In genomic region chr1:58815069-58815679, GRCh38 we compare ENCODE assay signal across 8 cellular contexts. TPM values are rescaled to one million over a fixed set of nuclear protein-coding genes. Genes with fewer than 3 reads are reported as not detected.
DNase-seq lines count a peak whose midpoint lies in the region; FAIRE-seq and TF ChIP-seq lines count a peak whose summit lies in the region.

No MANE protein-coding gene starts in this region.

- H3K23ac ChIP-seq in H1 (ENCODE audit: insufficient read length): no peak overlapping the region
- H3K23ac ChIP-seq in mesendoderm (ENCODE audit: low read length): no peak overlapping the region

- no peak for TF ChIP-seq EP300 in H1 (IDR thresholded peaks at IDR 0.05; ENCODE audit: borderline replicate concordance in 1 of 2, low read depth in 2 of 2, low read length in 2 of 2)

- H3K18ac ChIP-seq in H1 (ENCODE audit: extremely low read depth, low read length) (peak overlapping the region; percentile 65; the same call in 1 of the 2 replicates), mesendoderm (ENCODE audit: low read length) (peak overlapping the region; percentile 82)

- no peak for TF ChIP-seq RAD21 in H1 (IDR thresholded peaks at IDR 0.05 in 1 of 2, conservative IDR thresholded peaks at IDR 0.05 in 1 of 2; ENCODE audit: low read depth in 2 of 2, low read length in 2 of 2)

- H2BK12ac ChIP-seq in H1 (ENCODE audit: low read depth, low read length): peak overlapping the region; percentile 96

- FAIRE-seq in H54 (lab: Jason Lieb, UNC): peak; percentile 30
- FAIRE-seq in H1 (lab: Jason Lieb, UNC): no peak

- CTCF ChIA-PET in H1 (lab: Charles Lee; ENCODE audit: partially characterized antibody): interaction anchor here (1.1 to 1.7 kb wide), 4 partner anchors 11 to 885 kb away, joined by 3 to 5 read pairs (median 4); partner anchors contain the start of gene JUN

- H3K79me1 ChIP-seq in H1 (ENCODE audit: low read depth, low read length) (no peaks in the 10 kb centered on the region), mesendoderm (ENCODE audit: low read length) (no peaks in the 10 kb centered on the region)

- peaks cover 12% of the 10 kb centered on the region for H3K23me2 ChIP-seq in H1 (ENCODE audit: low read depth, low read length)

- H4K20me1 ChIP-seq in H1 (replicated peaks in 1 of 2; ENCODE audit: control insufficient read depth in 1 of 2, insufficient read depth in 2 of 2, low read length in 2 of 2): no peaks in the 10 kb centered on the region

- H3K79me2 ChIP-seq in H1 (ENCODE audit: control insufficient read depth in 1 of 2, insufficient read depth in 2 of 2, low read length in 2 of 2): no peaks in the 10 kb centered on the region
- H3K79me2 ChIP-seq in mesendoderm (ENCODE audit: control insufficient read depth, insufficient read depth, low read length): no peaks in the 10 kb centered on the region

- H3K4me1 ChIP-seq in H1 (replicated peaks in 1 of 4; ENCODE audit: control insufficient read depth in 3 of 4, insufficient read depth in 4 of 4, low read length in 3 of 4) (peaks cover 6 to 12% (median 6%) of the 10 kb centered on the region in 4 experiments; a peak in 5 of 7 replicates), mesendoderm (ENCODE audit: control insufficient read depth, low read depth, low read length) (peaks cover 2% of the 10 kb centered on the region)

- peak overlapping the region; percentile 60; the same call in 1 of the 2 replicates for H2AFZ ChIP-seq in H1 (ENCODE audit: low read length)

- peaks cover 0 to 22% (median 14%) of the 10 kb centered on the region in 4 experiments; a peak in 6 of 7 replicates for H3K27me3 ChIP-seq in H1 (replicated peaks in 1 of 4; ENCODE audit: control insufficient read depth in 3 of 4, extremely low read depth in 1 of 4, insufficient read depth in 3 of 4, low read length in 3 of 4)
- no peaks in the 10 kb centered on the region for H3K27me3 ChIP-seq in mesendoderm (ENCODE audit: insufficient read depth, low read length, poor library complexity)

- H3K27ac ChIP-seq in H1 (ENCODE audit: low read depth, low read length): no peak overlapping the region
- peak overlapping the region; percentile 68 for H3K27ac ChIP-seq in mesendoderm (ENCODE audit: low read depth, low read length)

- H3K9ac ChIP-seq in H1 (replicated peaks in 1 of 4; ENCODE audit: extremely low read depth in 1 of 4, low read depth in 3 of 4, low read length in 3 of 4): no peak overlapping the region; a peak in 1 of 7 replicates
- H3K9ac ChIP-seq in mesendoderm (ENCODE audit: low read length): peak overlapping the region; percentile 75

- no peak overlapping the region for H3K14ac ChIP-seq in H1 (ENCODE audit: insufficient read length)

- H4K8ac ChIP-seq in H1 (ENCODE audit: extremely low read depth, insufficient read depth, low read length): peak overlapping the region; percentile 79
- H4K8ac ChIP-seq in mesendoderm (ENCODE audit: low read depth, low read length): peak overlapping the region; percentile 58

- H3K4ac ChIP-seq in H1 (replicated peaks; ENCODE audit: insufficient read length, low read depth, low read length) (no peak overlapping the region), mesendoderm (ENCODE audit: low read depth, low read length) (no peak overlapping the region)

- H2BK20ac ChIP-seq in H1 (ENCODE audit: low read length): no peak overlapping the region

- 5% methylated on average over 34 of the region's 36 CpGs; no CpG with 5 or more reads in 1 of the 2 experiments for WGBS in H1 (ENCODE audit: extremely low coverage in 1 of 2, insufficient coverage in 1 of 2, insufficient read length in 1 of 2, insufficient replicate concordance in 2 of 2, low coverage in 1 of 2, low lambda C conversion rate in 2 of 2, missing lambda C conversion rate in 1 of 2), 2 experiments
- no CpG with 5 or more reads among the region's 36 CpGs for WGBS in mesendoderm (ENCODE audit: extremely low coverage, insufficient coverage, low lambda C conversion rate)

- DNase-seq in GM03348 (ENCODE audit: low spot score): peak; percentile 91
- peak; percentile 74 for DNase-seq in H54 (ENCODE audit: insufficient read length, low spot score)
- DNase-seq in LNCaP clone FGC (ENCODE audit: low read depth): no peak
- DNase-seq in activated CD4-positive, alpha-beta T cell treated with anti-CD3 and anti-CD28 coated beads, Interleukin-2, amount 50 U/mL, for 48 hours: peak; percentile 62 to 76
- peak; percentile 51 to 70 for DNase-seq in H1 (ENCODE audit: low read depth in 1 of 2, low spot score in 2 of 2)
- peak; percentile 96 for DNase-seq in mesendoderm
- DNase-seq in stimulated activated CD8-positive, alpha-beta memory T cell treated with anti-CD3 and anti-CD28 coated beads, Interleukin-4, amount 100 ng/mL, for 48 hours: peak; percentile 77
- DNase-seq in NCI-H1694 treated with DMSO at 0.1 percent for 48 hours (lab: John Stamatoyannopoulos, UW): no peak

- TF ChIP-seq POLR2A in H54 (IDR thresholded peaks at IDR 0.05; ENCODE audit: low read depth, low read length): peak; percentile 54
- peak in 1 of 2 experiments; percentile 25; a peak in 2 of 3 replicates for TF ChIP-seq POLR2A in H1 (IDR thresholded peaks at IDR 0.05; ENCODE audit: control extremely low read depth in 1 of 2, low read depth in 2 of 2, low read length in 2 of 2)

- H2BK5ac ChIP-seq in H1 (ENCODE audit: low read depth, low read length) (no peak overlapping the region), mesendoderm (ENCODE audit: low read length) (no peak overlapping the region)

- H3K4me2 ChIP-seq in H1 (ENCODE audit: insufficient read depth in 1 of 2, low read depth in 2 of 2, low read length in 2 of 2) (peak overlapping the region; percentile 82 to 84), mesendoderm (ENCODE audit: low read length) (peak overlapping the region; percentile 83)

- H2AK5ac ChIP-seq in H1 (ENCODE audit: low read depth, low read length) (no peak overlapping the region), mesendoderm (ENCODE audit: low read length) (no peak overlapping the region)

- no peak overlapping the region for H4K5ac ChIP-seq in H1 (ENCODE audit: insufficient read length, low read depth, low read length)
- H4K5ac ChIP-seq in mesendoderm (ENCODE audit: low read length): peak overlapping the region; percentile 23

- H3K4me3 ChIP-seq in LNCaP clone FGC (ENCODE audit: low read depth, low read length): peak overlapping the region; percentile 57
- H3K4me3 ChIP-seq in H1 (ENCODE audit: extremely low read depth in 1 of 4, insufficient read depth in 2 of 4, low read depth in 3 of 4, low read length in 4 of 4): peak overlapping the region; percentile 37 to 70 (median 59)
- H3K4me3 ChIP-seq in mesendoderm (ENCODE audit: low read length): peak overlapping the region; percentile 20

- POLR2A ChIA-PET in H1 (lab: Charles Lee; ENCODE audit: partially characterized antibody): interaction anchor here (1.0 kb wide), 1 partner anchor 31 kb away, joined by 8 read pairs; the partner anchor contains the start of gene JUN

- H2BK15ac ChIP-seq in H1 (ENCODE audit: low read length) (no peak overlapping the region; the same call in 1 of the 2 replicates), mesendoderm (replicated peaks; ENCODE audit: low read depth) (no peak overlapping the region)

- H2BK120ac ChIP-seq in H1 (replicated peaks; ENCODE audit: low read depth, low read length) (no peak overlapping the region), mesendoderm (ENCODE audit: low read depth, low read length) (no peak overlapping the region)

- H4K91ac ChIP-seq in H1 (replicated peaks; ENCODE audit: insufficient read length, low read length): peak overlapping the region; percentile 62

- H3K56ac ChIP-seq in H1 (replicated peaks; ENCODE audit: insufficient read length, low read depth, low read length) (no peak overlapping the region), mesendoderm (ENCODE audit: low read length) (peak overlapping the region; percentile 89)

- H3K36me3 ChIP-seq in H1 (ENCODE audit: control insufficient read depth in 2 of 4, insufficient read depth in 4 of 4, low read length in 3 of 4): no peaks in the 10 kb centered on the region
- no peaks in the 10 kb centered on the region for H3K36me3 ChIP-seq in mesendoderm (ENCODE audit: control insufficient read depth, insufficient read depth, low read length)

- TF ChIP-seq CTCF in LNCaP clone FGC (IDR thresholded peaks at IDR 0.05; ENCODE audit: control insufficient read depth, extremely low read depth, insufficient read depth) (no peak), H1 (IDR thresholded peaks at IDR 0.05; ENCODE audit: control extremely low read depth in 1 of 3, insufficient read depth in 1 of 3, low read depth in 1 of 3, low read length in 3 of 3) (no peak)

- H3K9me3 ChIP-seq in H1 (ENCODE audit: insufficient read depth in 2 of 2, low read depth in 1 of 2, low read length in 1 of 2): no peaks in the 10 kb centered on the region

TF ChIP-seq in H1, 55 proteins besides CTCF, POLR2A, EP300 and RAD21 (continues in another document):
- TF ChIP-seq HDAC2 (IDR thresholded peaks at IDR 0.05; ENCODE audit: borderline replicate concordance in 1 of 2, low read depth in 2 of 2, low read length in 2 of 2) (no peak), CBX8 (IDR thresholded peaks at IDR 0.05; ENCODE audit: borderline replicate concordance, low read depth, low read length) (no peak), TEAD4 (IDR thresholded peaks at IDR 0.05; ENCODE audit: low read depth, low read length) (peak; percentile 50; the same call in 1 of the 2 replicates), EGR1 (IDR thresholded peaks at IDR 0.05; ENCODE audit: borderline replicate concordance, low read depth, low read length) (0 out of 2 replicates have a peak, but pooled peaks have one; percentile 48), TAF1 (IDR thresholded peaks at IDR 0.05; ENCODE audit: low read depth, low read length) (no peak; the same call in 1 of the 2 replicates), SP2 (IDR thresholded peaks at IDR 0.05; ENCODE audit: low read length) (no peak), E2F6 (IDR thresholded peaks at IDR 0.05) (peak; percentile 64), SP1 (IDR thresholded peaks at IDR 0.05; ENCODE audit: low read depth, low read length) (no peak)

RNA-seq across cellular contexts. Expression of gene JUN, which starts 31.3 kb away (rescaled TPM):
- 10.9 and 13.5 TPM in 2 replicates for total RNA-seq in H1 (2021; fragmentation: NEBNext Ultra II Directional; extraction: Animal tissue kit (Norgen Biotek cat#: 25700))
- 4.4 and 6.6 TPM in 2 replicates for polyA plus RNA-seq in H1 (2011; rRNA removed)
- polyA plus RNA-seq in H1 (2011; cell fraction: cytosol; rRNA removed): 7.0 TPM
- 11.3 TPM for polyA plus RNA-seq in H1 (2011; cell fraction: nucleus; rRNA removed)
- polyA plus RNA-seq in H1 (2012, experiment 1 of 2): 5.0 to 9.8 TPM (median 6.1 TPM) in 4 replicates
- 6.6 TPM for polyA plus RNA-seq in H1 (2012, experiment 2 of 2)
- polyA plus RNA-seq in H1 (2013, experiment 1 of 2): 4.8 TPM
- 5.4 TPM for polyA plus RNA-seq in H1 (2013, experiment 2 of 2)
- 2.9 and 5.5 TPM in 2 replicates for polyA minus RNA-seq in H1 (2011; rRNA and poly(A)+ RNA removed)
- 7.0 TPM for polyA minus RNA-seq in H1 (2011; cell fraction: cytosol; rRNA and poly(A)+ RNA removed)
- polyA minus RNA-seq in H1 (2011; cell fraction: nucleus; rRNA and poly(A)+ RNA removed): 55.3 TPM
- polyA plus RNA-seq in mesendoderm (2013, experiment 1 of 2): 11.0 TPM
- 12.2 TPM for polyA plus RNA-seq in mesendoderm (2013, experiment 2 of 2)

Comparison
In these comparisons a context has a peak if more than half of its experiments do, and no peak if none do; other contexts are left out.
1. DNase-seq: peak in GM03348 (single experiment), H54 (single experiment), activated CD4-positive, alpha-beta T cell treated with anti-CD3 and anti-CD28 coated beads, Interleukin-2, amount 50 U/mL, for 48 hours (2 of 2), H1 (2 of 2), mesendoderm (single experiment) and stimulated activated CD8-positive, alpha-beta memory T cell treated with anti-CD3 and anti-CD28 coated beads, Interleukin-4, amount 100 ng/mL, for 48 hours (single experiment); none in LNCaP clone FGC (single experiment) and NCI-H1694 treated with DMSO at 0.1 percent for 48 hours (single experiment).
2. Peak in every context shown above with its lines, with median percentiles within 50 percentile points of each other: H3K4me3 ChIP-seq.